In the genomic region with DNA sequence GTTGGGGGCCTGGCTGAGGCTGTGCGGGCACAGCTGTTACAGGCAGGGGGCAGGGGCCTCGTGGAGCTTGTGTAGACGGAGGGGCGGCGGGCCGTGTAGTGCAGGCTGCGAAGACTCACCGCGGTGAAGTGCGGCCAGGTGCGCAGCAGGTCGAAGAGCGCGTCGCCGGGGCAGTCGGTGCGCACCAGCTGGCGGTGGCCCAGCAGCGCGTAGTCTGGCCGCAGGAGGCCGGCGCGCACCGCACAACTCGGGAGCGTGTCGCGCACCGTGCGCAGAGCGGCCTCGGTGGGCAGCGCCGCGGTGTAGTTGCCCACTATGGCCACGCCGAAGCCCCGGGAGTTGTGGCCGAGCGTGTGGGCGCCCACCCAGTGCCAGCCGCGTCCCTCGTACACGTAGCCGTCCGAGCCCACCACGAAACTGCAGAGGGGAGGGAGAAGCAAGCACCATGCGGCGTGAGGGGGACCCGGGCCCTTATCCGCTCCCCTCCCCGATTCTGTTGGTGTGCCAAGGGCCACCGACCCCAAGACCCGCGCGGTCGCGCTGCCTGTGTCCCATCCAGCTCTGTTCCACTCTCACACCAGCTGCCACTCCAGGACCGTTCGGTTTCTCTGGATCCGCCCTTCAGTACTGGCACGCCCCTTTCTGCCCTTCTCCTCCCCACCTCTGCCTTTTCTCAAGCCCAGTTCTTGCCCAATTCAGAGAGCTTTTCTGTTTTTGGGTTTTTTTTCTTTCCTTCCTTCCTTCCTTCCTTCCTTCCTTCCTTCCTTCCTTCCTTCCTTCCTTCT, we compare ENCODE assay signal across 9 cellular contexts. TPM values are rescaled to one million over a fixed set of nuclear protein-coding genes. Genes with fewer than 3 reads are reported as not detected.
DNase-seq lines count a peak whose midpoint lies in the region; ATAC-seq and TF ChIP-seq lines count a peak whose summit lies in the region.
"Had no signal": no experiment of that assay in that cellular context is flagged by ENCODE, and none has a peak within 500 bp of the region (broad histone marks: within the 10 kb centered on the region; RNA-seq: fewer than 3 reads in every experiment).

No MANE protein-coding gene starts in this region.

- H3K9me3 ChIP-seq in A673 (ENCODE audit: low read depth, low read length, poor library complexity, severe bottlenecking) (no peaks in the 10 kb centered on the region), right lobe of liver (no peaks in the 10 kb centered on the region)

- peak overlapping the region; percentile 75 for H3K4me3 Mint-ChIP-seq in activated naive CD8-positive, alpha-beta T cell treated with anti-CD3 and anti-CD28 coated beads, Interleukin-2, amount 50 U/mL, for 24 hours

- BruUV-seq in A673 (replicated peaks; lab: Mats Ljungman, UMichigan): no TSS peak

- peak overlapping the region; percentile 74 for H3K27ac Mint-ChIP-seq in activated naive CD8-positive, alpha-beta T cell treated with anti-CD3 and anti-CD28 coated beads, Interleukin-2, amount 50 U/mL, for 24 hours

- WGBS in right lobe of liver (ENCODE audit: insufficient coverage, low coverage, low lambda C conversion rate, missing lambda C conversion rate): 44% methylated on average over 11 of the region's 65 CpGs

- CTCF ChIA-PET in A673 (lab: Charles Lee): interaction anchor here (0.6 kb wide), 1 partner anchor 50 kb away, joined by 6 read pairs; no protein-coding TSS in a partner anchor

- H3K27ac ChIP-seq in A673 (ENCODE audit: low read depth, low read length, poor library complexity, severe bottlenecking): peak overlapping the region; percentile 79
- no peak overlapping the region for H3K27ac ChIP-seq in HL-60 (replicated peaks)
- H3K27ac ChIP-seq in right lobe of liver: peak overlapping the region in 1 of 3 donors; percentile 37

- TF ChIP-seq CTCF in A673 (conservative IDR thresholded peaks at IDR 0.05; ENCODE audit: low read depth, low read length): no peak
- no peak for TF ChIP-seq CTCF in HL-60 (IDR thresholded peaks at IDR 0.05; ENCODE audit: insufficient read depth, low read length)
- no peak for TF ChIP-seq CTCF in right lobe of liver (IDR thresholded peaks at IDR 0.05)

- H3K27me3 Mint-ChIP-seq in activated naive CD8-positive, alpha-beta T cell treated with anti-CD3 and anti-CD28 coated beads, Interleukin-2, amount 50 U/mL, for 24 hours: peaks cover 10% of the 10 kb centered on the region

- intact Hi-C loops in A673 (cut with micrococcal nuclease; ENCODE audit: unreplicated experiment) (loop anchor here (1.0 kb wide), 1 partner anchor 32 kb away; no protein-coding TSS in a partner anchor), right lobe of liver (cut with DNase I) (no loop called here)

- no peaks in the 10 kb centered on the region for H3K36me3 ChIP-seq in A673 (ENCODE audit: insufficient read depth, low read length, poor library complexity, severe bottlenecking)
- H3K36me3 ChIP-seq in right lobe of liver: no peaks in the 10 kb centered on the region

- peak; percentile 84 for DNase-seq in A673 (ENCODE audit: low spot score)
- no peak for DNase-seq in HL-60 (ENCODE audit: low read depth in 1 of 2, low spot score in 1 of 2)
- peak; percentile 52 for DNase-seq in activated naive CD8-positive, alpha-beta T cell treated with anti-CD3 and anti-CD28 coated beads, Interleukin-2, amount 50 U/mL, for 24 hours
- no peak for DNase-seq in right lobe of liver
- DNase-seq in globus pallidus (ENCODE audit: low spot score): no peak
- DNase-seq in NCI-H146 (lab: John Stamatoyannopoulos, UW): no peak

- H3K27me3 ChIP-seq in A673 (replicated peaks; ENCODE audit: insufficient read depth, low read depth, low read length, poor library complexity): no peaks in the 10 kb centered on the region
- peaks cover 2% of the 10 kb centered on the region for H3K27me3 ChIP-seq in HL-60 (ENCODE audit: insufficient read depth, poor library complexity, severe bottlenecking)
- H3K27me3 ChIP-seq in right lobe of liver: no peaks in the 10 kb centered on the region

- POLR2A ChIA-PET in A673 (lab: Charles Lee; ENCODE audit: low non-redundant PET): no interaction called here

- TF ChIP-seq POLR2A in right lobe of liver (IDR thresholded peaks at IDR 0.05): no peak

- peaks cover 4% of the 10 kb centered on the region for H3K36me3 Mint-ChIP-seq in activated naive CD8-positive, alpha-beta T cell treated with anti-CD3 and anti-CD28 coated beads, Interleukin-2, amount 50 U/mL, for 24 hours (ENCODE audit: low read depth)

- peak; percentile 27 for ATAC-seq in activated naive CD8-positive, alpha-beta T cell treated with anti-CD3 and anti-CD28 coated beads, Interleukin-2, amount 50 U/mL, for 24 hours
- ATAC-seq in right lobe of liver (peak; percentile 9 to 39 (median 25)), HG03439 (IDR thresholded peaks at IDR 0.05; ENCODE audit: unreplicated experiment) (no peak), GM21367 (IDR thresholded peaks at IDR 0.05; ENCODE audit: unreplicated experiment) (no peak)

- H3K4me1 Mint-ChIP-seq in activated naive CD8-positive, alpha-beta T cell treated with anti-CD3 and anti-CD28 coated beads, Interleukin-2, amount 50 U/mL, for 24 hours: peaks cover 51% of the 10 kb centered on the region

- H3K4me3 ChIP-seq in A673 (ENCODE audit: low read depth, low read length, poor library complexity, severe bottlenecking) (peak overlapping the region; percentile 52), HL-60 (replicated peaks; ENCODE audit: insufficient read depth, low read length) (peak overlapping the region; percentile 31), right lobe of liver (no peak overlapping the region)

- H3K9me3 Mint-ChIP-seq in activated naive CD8-positive, alpha-beta T cell treated with anti-CD3 and anti-CD28 coated beads, Interleukin-2, amount 50 U/mL, for 24 hours: no peaks in the 10 kb centered on the region

- H3K4me1 ChIP-seq in A673 (ENCODE audit: insufficient read depth, low read length, poor library complexity, severe bottlenecking): peaks cover 14% of the 10 kb centered on the region
- peaks cover 0 to 29% (median 15%) of the 10 kb centered on the region in 4 donors for H3K4me1 ChIP-seq in right lobe of liver

RNA-seq across cellular contexts. Expression of a gene that starts 5.4 kb away (rescaled TPM):
- 1.1 TPM in 2 replicates for total RNA-seq in A673 (2021)
- 1 to 10 TPM in 4 of 6 experiments, under 1 TPM in 2; 0.75 to 1.9 (median 1.1) TPM for total RNA-seq in right lobe of liver

RNA-seq across cellular contexts. Expression of a gene that starts 9.6 kb away (rescaled TPM):
- total RNA-seq in A673 (2021): 3.5 and 4.7 TPM in 2 replicates
- 100 to 1,000 TPM in 2 of 6 experiments, 10 to 100 TPM in 4; 45.1 to 135 (median 59.2) TPM for total RNA-seq in right lobe of liver

RNA-seq across cellular contexts. Expression of a gene that starts 19.9 kb away (rescaled TPM):
- total RNA-seq in A673 (2021) (72.3 and 73.7 TPM in 2 replicates), right lobe of liver (10 to 100 TPM; 12.5 to 24.4 (median 14.6) TPM)

RNA-seq across cellular contexts. Expression of a gene that starts 38.6 kb away (rescaled TPM):
- total RNA-seq in A673 (2021) (78.3 and 79.7 TPM in 2 replicates), right lobe of liver (1 to 10 TPM in 5 of 6 experiments, under 1 TPM in 1; 0.95 to 6.0 (median 4.5) TPM)
- total RNA-seq: M059J had no signal

RNA-seq across cellular contexts. Expression of a gene that starts 50.9 kb away (rescaled TPM):
- total RNA-seq in A673 (2021) (132 and 147 TPM in 2 replicates), right lobe of liver (10 to 100 TPM; 27.4 to 69.4 (median 49.6) TPM)

Comparison
In these comparisons a context has a peak if more than half of its experiments do, and no peak if none do; other contexts are left out.
1. DNase-seq: peak in A673 (single experiment) and activated naive CD8-positive, alpha-beta T cell treated with anti-CD3 and anti-CD28 coated beads, Interleukin-2, amount 50 U/mL, for 24 hours (single experiment); none in HL-60 (0 of 2), right lobe of liver (0 of 3), globus pallidus (single experiment) and NCI-H146 (single experiment).
2. H3K4me3 ChIP-seq: peak in A673 (single experiment) and HL-60 (single experiment); none in right lobe of liver (0 of 3).
3. ATAC-seq: peak in activated naive CD8-positive, alpha-beta T cell treated with anti-CD3 and anti-CD28 coated beads, Interleukin-2, amount 50 U/mL, for 24 hours (single experiment) and right lobe of liver (4 of 4); none in HG03439 (single experiment) and GM21367 (single experiment).